ENCODE assay signal across 1 cellular context in the genomic region with DNA sequence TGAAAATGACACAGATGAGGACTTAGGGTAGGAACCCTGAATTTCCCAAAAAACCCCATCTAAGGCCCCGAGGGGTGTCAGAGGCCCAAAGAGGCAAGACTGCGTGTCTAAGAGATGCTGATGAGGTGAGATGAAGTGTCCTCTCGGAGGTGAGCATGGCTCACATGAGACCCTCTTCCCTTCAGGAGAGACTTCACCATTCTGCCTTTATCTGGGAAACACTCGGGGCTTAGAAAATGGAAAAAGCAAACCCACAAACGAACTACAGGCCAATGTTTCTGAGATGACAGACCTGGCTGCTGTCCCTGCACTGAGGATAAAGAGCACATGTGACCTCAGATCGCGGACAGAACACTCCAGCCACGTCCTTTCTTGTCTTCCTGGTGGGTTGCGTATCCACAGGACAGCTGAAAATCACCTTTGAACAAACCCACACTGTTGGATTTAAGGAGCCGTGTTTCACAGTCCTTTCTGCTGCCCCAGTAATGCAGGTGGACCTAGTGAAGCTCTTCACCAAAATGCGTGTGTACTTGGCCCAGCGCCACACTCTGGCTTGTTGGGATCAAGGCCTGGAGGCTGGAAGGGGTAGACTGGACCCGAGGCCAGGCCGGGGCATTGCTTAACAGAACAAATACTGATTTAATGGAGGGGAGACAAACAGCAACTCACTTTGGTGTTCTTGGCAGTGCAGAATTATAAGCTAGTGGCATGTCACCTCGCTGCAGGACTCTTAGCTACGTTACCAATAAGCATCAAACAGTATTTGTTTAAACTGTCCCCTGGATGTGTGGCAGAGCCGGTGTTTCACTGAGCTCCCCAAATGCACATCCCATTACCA.
A peak's percentile ranks its signal among the peaks of the same experiment; 100 is the strongest.
TF ChIP-seq lines count a peak whose summit lies in the region.
"Not testable (repeated sequence)": the region's sequence is repeated elsewhere in the genome, so short reads cannot be mapped to it uniquely, and the experiment has no call there.

No MANE protein-coding gene starts in this region.

TF ChIP-seq in HepG2, 621 proteins besides CTCF, POLR2A, EP300 and RAD21 (continues in another document):
- TF ChIP-seq NCOR1 (IDR thresholded peaks at IDR 0.05; ENCODE audit: borderline replicate concordance, low read length) (peak; percentile 80), NR2F2 (IDR thresholded peaks at IDR 0.05; ENCODE audit: borderline replicate concordance, low read depth) (peak; percentile 39; the same call in 1 of the 2 replicates), ZBTB7B (CRISPR knock-in tag; IDR thresholded peaks at IDR 0.05) (0 out of 2 replicates have a peak, but pooled peaks have one; percentile 69), ZFP90 (CRISPR knock-in tag; IDR thresholded peaks at IDR 0.05; ENCODE audit: borderline replicate concordance) (peak; percentile 78), HDAC1 (CRISPR knock-in tag; IDR thresholded peaks at IDR 0.05) (peak; percentile 66; the same call in 1 of the 2 replicates), ZNF556 (CRISPR knock-in tag; IDR thresholded peaks at IDR 0.05; ENCODE audit: borderline replicate concordance) (0 out of 2 replicates have a peak, but pooled peaks have one; percentile 27), LCORL (IDR thresholded peaks at IDR 0.05) (peak; percentile 26; the same call in 1 of the 2 replicates), LCORL (CRISPR knock-in tag; IDR thresholded peaks at IDR 0.05) (peak; percentile 92), KLF16 (CRISPR knock-in tag; IDR thresholded peaks at IDR 0.05) (peak in 1 of 2 experiments; percentile 56; a peak in 1 of 4 replicates), ZNF766 (CRISPR knock-in tag; IDR thresholded peaks at IDR 0.05; ENCODE audit: borderline replicate concordance) (0 out of 2 replicates have a peak, but pooled peaks have one; percentile 61), ZNF614 (CRISPR knock-in tag; IDR thresholded peaks at IDR 0.05; ENCODE audit: borderline replicate concordance) (peak; percentile 29), ZNF589 (CRISPR knock-in tag; conservative IDR thresholded peaks at IDR 0.05) (0 out of 2 replicates have a peak, but pooled peaks have one; percentile 61), POLR2G (IDR thresholded peaks at IDR 0.05; ENCODE audit: low read depth, low read length) (peak; percentile 68), KAT7 (CRISPR knock-in tag; IDR thresholded peaks at IDR 0.05; ENCODE audit: borderline replicate concordance) (peak; percentile 8; the same call in 1 of the 2 replicates), KDM2A (CRISPR knock-in tag; IDR thresholded peaks at IDR 0.05; ENCODE audit: borderline replicate concordance, low read depth) (peak; percentile 49; the same call in 1 of the 2 replicates)
- TF ChIP-seq, protein P1, sequence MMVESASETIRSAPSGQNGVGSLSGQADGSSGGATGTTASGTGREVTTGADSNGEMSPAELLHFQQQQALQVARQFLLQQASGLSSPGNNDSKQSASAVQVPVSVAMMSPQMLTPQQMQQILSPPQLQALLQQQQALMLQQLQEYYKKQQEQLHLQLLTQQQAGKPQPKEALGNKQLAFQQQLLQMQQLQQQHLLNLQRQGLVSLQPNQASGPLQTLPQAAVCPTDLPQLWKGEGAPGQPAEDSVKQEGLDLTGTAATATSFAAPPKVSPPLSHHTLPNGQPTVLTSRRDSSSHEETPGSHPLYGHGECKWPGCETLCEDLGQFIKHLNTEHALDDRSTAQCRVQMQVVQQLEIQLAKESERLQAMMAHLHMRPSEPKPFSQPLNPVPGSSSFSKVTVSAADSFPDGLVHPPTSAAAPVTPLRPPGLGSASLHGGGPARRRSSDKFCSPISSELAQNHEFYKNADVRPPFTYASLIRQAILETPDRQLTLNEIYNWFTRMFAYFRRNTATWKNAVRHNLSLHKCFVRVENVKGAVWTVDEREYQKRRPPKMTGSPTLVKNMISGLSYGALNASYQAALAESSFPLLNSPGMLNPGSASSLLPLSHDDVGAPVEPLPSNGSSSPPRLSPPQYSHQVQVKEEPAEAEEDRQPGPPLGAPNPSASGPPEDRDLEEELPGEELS (CRISPR knock-in tag; IDR thresholded peaks at IDR 0.05): peak; percentile 86
- TF ChIP-seq, protein P2, sequence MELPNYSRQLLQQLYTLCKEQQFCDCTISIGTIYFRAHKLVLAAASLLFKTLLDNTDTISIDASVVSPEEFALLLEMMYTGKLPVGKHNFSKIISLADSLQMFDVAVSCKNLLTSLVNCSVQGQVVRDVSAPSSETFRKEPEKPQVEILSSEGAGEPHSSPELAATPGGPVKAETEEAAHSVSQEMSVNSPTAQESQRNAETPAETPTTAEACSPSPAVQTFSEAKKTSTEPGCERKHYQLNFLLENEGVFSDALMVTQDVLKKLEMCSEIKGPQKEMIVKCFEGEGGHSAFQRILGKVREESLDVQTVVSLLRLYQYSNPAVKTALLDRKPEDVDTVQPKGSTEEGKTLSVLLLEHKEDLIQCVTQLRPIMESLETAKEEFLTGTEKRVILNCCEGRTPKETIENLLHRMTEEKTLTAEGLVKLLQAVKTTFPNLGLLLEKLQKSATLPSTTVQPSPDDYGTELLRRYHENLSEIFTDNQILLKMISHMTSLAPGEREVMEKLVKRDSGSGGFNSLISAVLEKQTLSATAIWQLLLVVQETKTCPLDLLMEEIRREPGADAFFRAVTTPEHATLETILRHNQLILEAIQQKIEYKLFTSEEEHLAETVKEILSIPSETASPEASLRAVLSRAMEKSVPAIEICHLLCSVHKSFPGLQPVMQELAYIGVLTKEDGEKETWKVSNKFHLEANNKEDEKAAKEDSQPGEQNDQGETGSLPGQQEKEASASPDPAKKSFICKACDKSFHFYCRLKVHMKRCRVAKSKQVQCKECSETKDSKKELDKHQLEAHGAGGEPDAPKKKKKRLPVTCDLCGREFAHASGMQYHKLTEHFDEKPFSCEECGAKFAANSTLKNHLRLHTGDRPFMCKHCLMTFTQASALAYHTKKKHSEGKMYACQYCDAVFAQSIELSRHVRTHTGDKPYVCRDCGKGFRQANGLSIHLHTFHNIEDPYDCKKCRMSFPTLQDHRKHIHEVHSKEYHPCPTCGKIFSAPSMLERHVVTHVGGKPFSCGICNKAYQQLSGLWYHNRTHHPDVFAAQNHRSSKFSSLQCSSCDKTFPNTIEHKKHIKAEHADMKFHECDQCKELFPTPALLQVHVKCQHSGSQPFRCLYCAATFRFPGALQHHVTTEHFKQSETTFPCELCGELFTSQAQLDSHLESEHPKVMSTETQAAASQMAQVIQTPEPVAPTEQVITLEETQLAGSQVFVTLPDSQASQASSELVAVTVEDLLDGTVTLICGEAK (IDR thresholded peaks at IDR 0.05): not testable (repeated sequence)
- TF ChIP-seq, protein P2 (CRISPR knock-in tag; IDR thresholded peaks at IDR 0.05): peak; percentile 55; the same call in 1 of the 2 replicates
- TF ChIP-seq, protein P3, sequence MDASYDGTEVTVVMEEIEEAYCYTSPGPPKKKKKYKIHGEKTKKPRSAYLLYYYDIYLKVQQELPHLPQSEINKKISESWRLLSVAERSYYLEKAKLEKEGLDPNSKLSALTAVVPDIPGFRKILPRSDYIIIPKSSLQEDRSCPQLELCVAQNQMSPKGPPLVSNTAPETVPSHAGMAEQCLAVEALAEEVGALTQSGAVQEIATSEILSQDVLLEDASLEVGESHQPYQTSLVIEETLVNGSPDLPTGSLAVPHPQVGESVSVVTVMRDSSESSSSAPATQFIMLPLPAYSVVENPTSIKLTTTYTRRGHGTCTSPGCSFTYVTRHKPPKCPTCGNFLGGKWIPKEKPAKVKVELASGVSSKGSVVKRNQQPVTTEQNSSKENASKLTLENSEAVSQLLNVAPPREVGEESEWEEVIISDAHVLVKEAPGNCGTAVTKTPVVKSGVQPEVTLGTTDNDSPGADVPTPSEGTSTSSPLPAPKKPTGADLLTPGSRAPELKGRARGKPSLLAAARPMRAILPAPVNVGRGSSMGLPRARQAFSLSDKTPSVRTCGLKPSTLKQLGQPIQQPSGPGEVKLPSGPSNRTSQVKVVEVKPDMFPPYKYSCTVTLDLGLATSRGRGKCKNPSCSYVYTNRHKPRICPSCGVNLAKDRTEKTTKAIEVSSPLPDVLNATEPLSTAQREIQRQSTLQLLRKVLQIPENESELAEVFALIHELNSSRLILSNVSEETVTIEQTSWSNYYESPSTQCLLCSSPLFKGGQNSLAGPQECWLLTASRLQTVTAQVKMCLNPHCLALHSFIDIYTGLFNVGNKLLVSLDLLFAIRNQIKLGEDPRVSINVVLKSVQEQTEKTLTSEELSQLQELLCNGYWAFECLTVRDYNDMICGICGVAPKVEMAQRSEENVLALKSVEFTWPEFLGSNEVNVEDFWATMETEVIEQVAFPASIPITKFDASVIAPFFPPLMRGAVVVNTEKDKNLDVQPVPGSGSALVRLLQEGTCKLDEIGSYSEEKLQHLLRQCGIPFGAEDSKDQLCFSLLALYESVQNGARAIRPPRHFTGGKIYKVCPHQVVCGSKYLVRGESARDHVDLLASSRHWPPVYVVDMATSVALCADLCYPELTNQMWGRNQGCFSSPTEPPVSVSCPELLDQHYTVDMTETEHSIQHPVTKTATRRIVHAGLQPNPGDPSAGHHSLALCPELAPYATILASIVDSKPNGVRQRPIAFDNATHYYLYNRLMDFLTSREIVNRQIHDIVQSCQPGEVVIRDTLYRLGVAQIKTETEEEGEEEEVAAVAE (CRISPR knock-in tag; IDR thresholded peaks at IDR 0.05; ENCODE audit: borderline replicate concordance): peak; percentile 56; the same call in 1 of the 2 replicates
- TF ChIP-seq, protein P4, sequence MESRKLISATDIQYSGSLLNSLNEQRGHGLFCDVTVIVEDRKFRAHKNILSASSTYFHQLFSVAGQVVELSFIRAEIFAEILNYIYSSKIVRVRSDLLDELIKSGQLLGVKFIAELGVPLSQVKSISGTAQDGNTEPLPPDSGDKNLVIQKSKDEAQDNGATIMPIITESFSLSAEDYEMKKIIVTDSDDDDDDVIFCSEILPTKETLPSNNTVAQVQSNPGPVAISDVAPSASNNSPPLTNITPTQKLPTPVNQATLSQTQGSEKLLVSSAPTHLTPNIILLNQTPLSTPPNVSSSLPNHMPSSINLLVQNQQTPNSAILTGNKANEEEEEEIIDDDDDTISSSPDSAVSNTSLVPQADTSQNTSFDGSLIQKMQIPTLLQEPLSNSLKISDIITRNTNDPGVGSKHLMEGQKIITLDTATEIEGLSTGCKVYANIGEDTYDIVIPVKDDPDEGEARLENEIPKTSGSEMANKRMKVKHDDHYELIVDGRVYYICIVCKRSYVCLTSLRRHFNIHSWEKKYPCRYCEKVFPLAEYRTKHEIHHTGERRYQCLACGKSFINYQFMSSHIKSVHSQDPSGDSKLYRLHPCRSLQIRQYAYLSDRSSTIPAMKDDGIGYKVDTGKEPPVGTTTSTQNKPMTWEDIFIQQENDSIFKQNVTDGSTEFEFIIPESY (CRISPR knock-in tag; IDR thresholded peaks at IDR 0.05): peak; percentile 48; the same call in 1 of the 2 replicates
- TF ChIP-seq, protein P5, sequence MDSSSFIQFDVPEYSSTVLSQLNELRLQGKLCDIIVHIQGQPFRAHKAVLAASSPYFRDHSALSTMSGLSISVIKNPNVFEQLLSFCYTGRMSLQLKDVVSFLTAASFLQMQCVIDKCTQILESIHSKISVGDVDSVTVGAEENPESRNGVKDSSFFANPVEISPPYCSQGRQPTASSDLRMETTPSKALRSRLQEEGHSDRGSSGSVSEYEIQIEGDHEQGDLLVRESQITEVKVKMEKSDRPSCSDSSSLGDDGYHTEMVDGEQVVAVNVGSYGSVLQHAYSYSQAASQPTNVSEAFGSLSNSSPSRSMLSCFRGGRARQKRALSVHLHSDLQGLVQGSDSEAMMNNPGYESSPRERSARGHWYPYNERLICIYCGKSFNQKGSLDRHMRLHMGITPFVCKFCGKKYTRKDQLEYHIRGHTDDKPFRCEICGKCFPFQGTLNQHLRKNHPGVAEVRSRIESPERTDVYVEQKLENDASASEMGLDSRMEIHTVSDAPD (CRISPR knock-in tag; IDR thresholded peaks at IDR 0.05): peak; percentile 93
- TF ChIP-seq, protein P6, sequence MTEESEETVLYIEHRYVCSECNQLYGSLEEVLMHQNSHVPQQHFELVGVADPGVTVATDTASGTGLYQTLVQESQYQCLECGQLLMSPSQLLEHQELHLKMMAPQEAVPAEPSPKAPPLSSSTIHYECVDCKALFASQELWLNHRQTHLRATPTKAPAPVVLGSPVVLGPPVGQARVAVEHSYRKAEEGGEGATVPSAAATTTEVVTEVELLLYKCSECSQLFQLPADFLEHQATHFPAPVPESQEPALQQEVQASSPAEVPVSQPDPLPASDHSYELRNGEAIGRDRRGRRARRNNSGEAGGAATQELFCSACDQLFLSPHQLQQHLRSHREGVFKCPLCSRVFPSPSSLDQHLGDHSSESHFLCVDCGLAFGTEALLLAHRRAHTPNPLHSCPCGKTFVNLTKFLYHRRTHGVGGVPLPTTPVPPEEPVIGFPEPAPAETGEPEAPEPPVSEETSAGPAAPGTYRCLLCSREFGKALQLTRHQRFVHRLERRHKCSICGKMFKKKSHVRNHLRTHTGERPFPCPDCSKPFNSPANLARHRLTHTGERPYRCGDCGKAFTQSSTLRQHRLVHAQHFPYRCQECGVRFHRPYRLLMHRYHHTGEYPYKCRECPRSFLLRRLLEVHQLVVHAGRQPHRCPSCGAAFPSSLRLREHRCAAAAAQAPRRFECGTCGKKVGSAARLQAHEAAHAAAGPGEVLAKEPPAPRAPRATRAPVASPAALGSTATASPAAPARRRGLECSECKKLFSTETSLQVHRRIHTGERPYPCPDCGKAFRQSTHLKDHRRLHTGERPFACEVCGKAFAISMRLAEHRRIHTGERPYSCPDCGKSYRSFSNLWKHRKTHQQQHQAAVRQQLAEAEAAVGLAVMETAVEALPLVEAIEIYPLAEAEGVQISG (CRISPR knock-in tag; IDR thresholded peaks at IDR 0.05): peak; percentile 66; the same call in 1 of the 2 replicates
- TF ChIP-seq, protein P7, sequence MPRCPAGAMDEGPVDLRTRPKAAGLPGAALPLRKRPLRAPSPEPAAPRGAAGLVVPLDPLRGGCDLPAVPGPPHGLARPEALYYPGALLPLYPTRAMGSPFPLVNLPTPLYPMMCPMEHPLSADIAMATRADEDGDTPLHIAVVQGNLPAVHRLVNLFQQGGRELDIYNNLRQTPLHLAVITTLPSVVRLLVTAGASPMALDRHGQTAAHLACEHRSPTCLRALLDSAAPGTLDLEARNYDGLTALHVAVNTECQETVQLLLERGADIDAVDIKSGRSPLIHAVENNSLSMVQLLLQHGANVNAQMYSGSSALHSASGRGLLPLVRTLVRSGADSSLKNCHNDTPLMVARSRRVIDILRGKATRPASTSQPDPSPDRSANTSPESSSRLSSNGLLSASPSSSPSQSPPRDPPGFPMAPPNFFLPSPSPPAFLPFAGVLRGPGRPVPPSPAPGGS (CRISPR knock-in tag; IDR thresholded peaks at IDR 0.05): 0 out of 2 replicates have a peak, but pooled peaks have one; percentile 16
